Comparison of ENCODE assay signal across 1 cellular context in genomic region chr17:66459811-66460270, GRCh38.
TF ChIP-seq lines count a peak whose summit lies in the region.

No MANE protein-coding gene starts in this region.

TF ChIP-seq in HepG2, 621 proteins besides CTCF, POLR2A, EP300 and RAD21 (continued from another document and continues in another):
- TF ChIP-seq AFF4 (CRISPR knock-in tag; IDR thresholded peaks at IDR 0.05), result no peak
- TF ChIP-seq AKNA (CRISPR knock-in tag; IDR thresholded peaks at IDR 0.05; ENCODE audit: borderline replicate concordance), result no peak
- no peak for TF ChIP-seq GABPA (IDR thresholded peaks at IDR 0.05; ENCODE audit: low read depth, low read length)
- TF ChIP-seq GABPA (CRISPR knock-in tag; IDR thresholded peaks at IDR 0.05; ENCODE audit: low read depth), result peak; percentile 63
- TF ChIP-seq ZNF720 (CRISPR knock-in tag; IDR thresholded peaks at IDR 0.05), result no peak
- TF ChIP-seq GFI1 (CRISPR knock-in tag; IDR thresholded peaks at IDR 0.05; ENCODE audit: borderline replicate concordance), result peak; percentile 53; the same call in 1 of the 2 replicates
- peak; percentile 44; the same call in 1 of the 2 replicates for TF ChIP-seq HIC2 (CRISPR knock-in tag; IDR thresholded peaks at IDR 0.05; ENCODE audit: low read depth)
- no peak for TF ChIP-seq CHD4 (IDR thresholded peaks at IDR 0.05; ENCODE audit: borderline replicate concordance, low read length)
- TF ChIP-seq TEAD2 (CRISPR knock-in tag; IDR thresholded peaks at IDR 0.05), result no peak
- no peak for TF ChIP-seq ISX (CRISPR knock-in tag; conservative IDR thresholded peaks at IDR 0.05)
- TF ChIP-seq ZNF546 (CRISPR knock-in tag; conservative IDR thresholded peaks at IDR 0.05), result no peak
- TF ChIP-seq SP1 (IDR thresholded peaks at IDR 0.05), result no peak
- TF ChIP-seq SP1 (CRISPR knock-in tag; IDR thresholded peaks at IDR 0.05), result no peak
- no peak for TF ChIP-seq REXO4 (CRISPR knock-in tag; IDR thresholded peaks at IDR 0.05; ENCODE audit: borderline replicate concordance)
- TF ChIP-seq ZNF646 (CRISPR knock-in tag; IDR thresholded peaks at IDR 0.05), result peak; percentile 63; the same call in 1 of the 2 replicates
- peak; percentile 8 to 50; a peak in 3 of 4 replicates for TF ChIP-seq NR2F1 (CRISPR knock-in tag; IDR thresholded peaks at IDR 0.05)
- TF ChIP-seq SP5 (CRISPR knock-in tag; IDR thresholded peaks at IDR 0.05; ENCODE audit: borderline replicate concordance, low read depth), result 0 out of 2 replicates have a peak, but pooled peaks have one; percentile 20
- peak; percentile 83 for TF ChIP-seq BRCA1 (CRISPR knock-in tag; IDR thresholded peaks at IDR 0.05)
- TF ChIP-seq ZNF562 (CRISPR knock-in tag; IDR thresholded peaks at IDR 0.05; ENCODE audit: borderline replicate concordance), result no peak
- no peak for TF ChIP-seq ZBTB4 (CRISPR knock-in tag; IDR thresholded peaks at IDR 0.05; ENCODE audit: borderline replicate concordance)
- peak; percentile 55; the same call in 1 of the 2 replicates for TF ChIP-seq ZNF292 (CRISPR knock-in tag; IDR thresholded peaks at IDR 0.05; ENCODE audit: borderline replicate concordance, low read depth)
- no peak for TF ChIP-seq ZNF253 (CRISPR knock-in tag; IDR thresholded peaks at IDR 0.05; ENCODE audit: borderline replicate concordance)
- no peak for TF ChIP-seq ATF5 (CRISPR knock-in tag; IDR thresholded peaks at IDR 0.05; ENCODE audit: low read depth)
- TF ChIP-seq ZNF781 (CRISPR knock-in tag; IDR thresholded peaks at IDR 0.05; ENCODE audit: borderline replicate concordance, not compliant biosample characterization), result no peak
- TF ChIP-seq JUN (CRISPR knock-in tag; IDR thresholded peaks at IDR 0.05), result peak; percentile 82
- peak; percentile 74; the same call in 1 of the 2 replicates for TF ChIP-seq HBP1 (CRISPR knock-in tag; IDR thresholded peaks at IDR 0.05; ENCODE audit: low read depth)
- no peak for TF ChIP-seq IKZF1 (IDR thresholded peaks at IDR 0.05)
- TF ChIP-seq PHF5A (CRISPR knock-in tag; IDR thresholded peaks at IDR 0.05; ENCODE audit: low read depth, unreplicated experiment), result no peak
- 0 out of 2 replicates have a peak, but pooled peaks have one; percentile 41 for TF ChIP-seq ZNF724P (CRISPR knock-in tag; IDR thresholded peaks at IDR 0.05; ENCODE audit: borderline replicate concordance)
- peak; percentile 87 for TF ChIP-seq MED1 (CRISPR knock-in tag; IDR thresholded peaks at IDR 0.05)
- peak; percentile 91 for TF ChIP-seq ZNF362 (CRISPR knock-in tag; IDR thresholded peaks at IDR 0.05; ENCODE audit: borderline replicate concordance)
- TF ChIP-seq FLYWCH1 (CRISPR knock-in tag; IDR thresholded peaks at IDR 0.05), result no peak
- TF ChIP-seq ZKSCAN5 (CRISPR knock-in tag; IDR thresholded peaks at IDR 0.05), result no peak
